ENCODE assay signal across 20 cellular contexts in genomic region chr7:4837041-4837813, GRCh38. TPM values are rescaled to one million over a fixed set of nuclear protein-coding genes. Genes with fewer than 3 reads are reported as not detected.
DNase-seq lines count a peak whose midpoint lies in the region; ATAC-seq, FAIRE-seq and TF ChIP-seq lines count a peak whose summit lies in the region.
"Had no signal": no experiment of that assay in that cellular context is flagged by ENCODE, and none has a peak within 500 bp of the region (broad histone marks: within the 10 kb centered on the region; RNA-seq: fewer than 3 reads in every experiment).

No MANE protein-coding gene starts in this region.

- H3K27ac ChIP-seq in mammary epithelial cell (ENCODE audit: insufficient read depth, low read depth, low read length): no peak overlapping the region

- dilution Hi-C loops in mammary epithelial cell (cut with HindIII; ENCODE audit: low sequenced_read_pairs): no loop called here

- no peak overlapping the region for H3K4me2 ChIP-seq in mammary epithelial cell (ENCODE audit: insufficient read depth, low read depth, low read length)

- FAIRE-seq in urothelium cell line (lab: Jason Lieb, UNC): peak; percentile 98
- FAIRE-seq: A204.1, islet of Langerhans, RCC 7860 had no signal

- intact Hi-C loops in mammary epithelial cell (cut with micrococcal nuclease): no loop called here

- no peaks in the 10 kb centered on the region for H3K36me3 ChIP-seq in mammary epithelial cell (ENCODE audit: insufficient read depth, low read length)
- no peaks in the 10 kb centered on the region for H3K36me3 ChIP-seq in BE2C

- H3K4me3 ChIP-seq in mammary epithelial cell (replicated peaks in 1 of 3; ENCODE audit: insufficient read depth in 1 of 3, low read depth in 2 of 3, low read length in 3 of 3) (no peak overlapping the region), choroid plexus epithelial cell (ENCODE audit: low read depth, low read length) (no peak overlapping the region), BE2C (ENCODE audit: low read depth, low read length) (no peak overlapping the region)

- CTCF ChIA-PET in mammary epithelial cell (lab: Charles Lee; ENCODE audit: low non-redundant PET): no interaction called here

- H3K9me3 ChIP-seq in mammary epithelial cell (replicated peaks; ENCODE audit: insufficient read depth, low read length): peaks cover 7% of the 10 kb centered on the region
- H3K9me3 ChIP-seq in BE2C: no peaks in the 10 kb centered on the region

- H2AFZ ChIP-seq in mammary epithelial cell (ENCODE audit: low read depth, low read length): no peak overlapping the region

- ATAC-seq in HG02840 (IDR thresholded peaks at IDR 0.05; ENCODE audit: low FRiP score, unreplicated experiment): no peak
- ATAC-seq: T-cell had no signal

- no peaks in the 10 kb centered on the region for H3K27me3 ChIP-seq in mammary epithelial cell (ENCODE audit: insufficient read depth, low read length)
- no peaks in the 10 kb centered on the region for H3K27me3 ChIP-seq in BE2C

- no TSS peak for BruUV-seq in mammary epithelial cell (replicated peaks; lab: Mats Ljungman, UMichigan)

- TF ChIP-seq CTCF in mammary epithelial cell (conservative IDR thresholded peaks at IDR 0.05 in 1 of 2, IDR thresholded peaks at IDR 0.05 in 1 of 2; ENCODE audit: extremely low read depth in 1 of 2, insufficient read depth in 1 of 2, low read depth in 1 of 2, low read length in 2 of 2) (no peak), choroid plexus epithelial cell (conservative IDR thresholded peaks at IDR 0.05; ENCODE audit: low read depth, low read length) (no peak), BE2C (IDR thresholded peaks at IDR 0.05; ENCODE audit: low read depth, low read length) (no peak)

- DNase-seq in T47D (ENCODE audit: low read depth in 1 of 2, low spot score in 1 of 2): peak; percentile 58 to 88
- DNase-seq in mammary epithelial cell: no peak
- DNase-seq in choroid plexus epithelial cell (ENCODE audit: low read depth): peak; percentile 41
- peak; percentile 81 for DNase-seq in mesenteric fat pad (ENCODE audit: low spot score)
- no peak for DNase-seq in urothelium cell line (ENCODE audit: low spot score)
- no peak for DNase-seq in BE2C
- no peak for DNase-seq in DMS53 treated with DMSO at 0.1 percent for 48 hours (lab: John Stamatoyannopoulos, UW; ENCODE audit: unreplicated experiment)
- DNase-seq: activated CD4-positive, CD25-positive, alpha-beta regulatory T cell; activated gamma-delta T cell; amygdala; CD4-positive, CD25-positive, alpha-beta regulatory T cell; DMS79 treated with DMSO at 0.1 percent for 48 hours; NCI-H774; stimulated activated naive CD4-positive, alpha-beta T cell; T-cell had no signal

- in situ Hi-C loops in T47D (cut with HindIII; ENCODE audit: low pct_unique_long_range_greater_than_20kb, low sequenced_read_pairs): no loop called here
- in situ Hi-C loops in mammary epithelial cell (cut with MboI; ENCODE audit: low sequenced_read_pairs in 2 of 2): no loop called here

- H3K79me2 ChIP-seq in mammary epithelial cell (ENCODE audit: insufficient read depth, low read length): no peaks in the 10 kb centered on the region

- H3K9ac ChIP-seq in mammary epithelial cell (ENCODE audit: insufficient read depth, low read length): no peak overlapping the region

- H3K4me1 ChIP-seq in mammary epithelial cell (ENCODE audit: insufficient read depth, low read length) (no peaks in the 10 kb centered on the region), BE2C (peaks cover 3% of the 10 kb centered on the region; the same call in 1 of the 2 replicates)

- H4K20me1 ChIP-seq in mammary epithelial cell (ENCODE audit: insufficient read depth, low read length): no peaks in the 10 kb centered on the region

- WGBS in mammary epithelial cell (ENCODE audit: low coverage, missing lambda C conversion rate): 66% methylated on average over 22 of the region's 24 CpGs

RNA-seq across cellular contexts. Expression of gene PAPOLB, which starts 24.6 kb away (rescaled TPM):
- under 1 TPM in 1 of 2 donors, not detected in 1; under 0.01 TPM for total RNA-seq in mammary epithelial cell
- polyA plus RNA-seq in mammary epithelial cell: not detected
- polyA minus RNA-seq in mammary epithelial cell: not detected
- 0.22 TPM for total RNA-seq in mesenteric fat pad
- 0.26 TPM for polyA plus RNA-seq in BE2C (2012; ENCODE audit: insufficient read depth, insufficient read length, low read depth)
- total RNA-seq: CD4-positive, CD25-positive, alpha-beta regulatory T cell; mononuclear cell; T-cell had no signal
- polyA plus RNA-seq: CD4-positive, CD25-positive, alpha-beta regulatory T cell had no signal

RNA-seq across cellular contexts. Expression of gene RADIL, which starts 46.3 kb away (rescaled TPM):
- total RNA-seq in mammary epithelial cell: under 1 TPM; 0.17 to 0.28 TPM
- polyA plus RNA-seq in mammary epithelial cell: 0.17 TPM
- polyA minus RNA-seq in mammary epithelial cell: not detected
- total RNA-seq in mesenteric fat pad: 6.1 TPM
- 15.6 TPM for polyA plus RNA-seq in BE2C (2012; ENCODE audit: insufficient read depth, insufficient read length, low read depth)
- total RNA-seq: CD4-positive, CD25-positive, alpha-beta regulatory T cell; mononuclear cell had no signal
- polyA plus RNA-seq: CD4-positive, CD25-positive, alpha-beta regulatory T cell had no signal

Comparison
In these comparisons a context has a peak if more than half of its experiments do, and no peak if none do; other contexts are left out.
1. DNase-seq: peak in T47D (2 of 2), choroid plexus epithelial cell (single experiment) and mesenteric fat pad (single experiment); none in mammary epithelial cell (single experiment), urothelium cell line (single experiment), BE2C (single experiment) and DMS53 treated with DMSO at 0.1 percent for 48 hours (single experiment).